ENCODE assay signal across 18 cellular contexts in the genomic region with DNA sequence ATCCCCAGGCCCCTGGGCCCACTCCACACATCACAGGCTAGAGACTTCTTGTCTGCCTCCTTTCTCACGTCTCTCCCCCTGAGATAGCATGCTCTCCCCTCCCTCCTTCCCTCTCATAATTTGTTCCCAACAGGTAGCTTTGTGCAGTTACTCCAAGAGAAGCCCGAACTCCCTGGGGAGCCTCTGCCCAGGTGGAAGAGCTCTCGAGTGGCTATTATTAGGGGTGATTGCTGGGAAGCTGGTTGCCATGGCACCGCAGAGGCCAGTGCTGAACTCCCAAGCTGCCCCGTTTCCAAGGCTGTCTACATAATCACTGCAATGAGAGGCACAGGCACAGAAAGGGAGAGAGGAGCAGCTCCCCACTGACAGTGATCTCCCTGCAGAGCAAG.
A peak's percentile ranks its signal among the peaks of the same experiment; 100 is the strongest.
DNase-seq lines count a peak whose midpoint lies in the region; TF ChIP-seq lines count a peak whose summit lies in the region.
"Had no signal": no experiment of that assay in that cellular context is flagged by ENCODE, and none has a peak within 500 bp of the region (broad histone marks: within the 10 kb centered on the region; RNA-seq: fewer than 3 reads in every experiment).

No MANE protein-coding gene starts in this region.

- DNase-seq in Ammon's horn (ENCODE audit: low spot score): peak; percentile 38
- peak; percentile 61 for DNase-seq in NCI-H1417 treated with DMSO at 0.1 percent for 48 hours (lab: John Stamatoyannopoulos, UW)
- peak; percentile 17 for DNase-seq in NCI-H510A (lab: John Stamatoyannopoulos, UW)
- DNase-seq in uterus: no peak
- DNase-seq in T1000 (lab: John Stamatoyannopoulos, UW): no peak
- DNase-seq in testis: no peak
- no peak for DNase-seq in HAP-1 (ENCODE audit: low spot score in 2 of 2)
- DNase-seq: activated CD8-positive, alpha-beta T cell treated with anti-CD3 and anti-CD28 coated beads, Interleukin-2, amount 10 ng/mL, durations not matched to agents 7 days and 5 days; CD4-positive, alpha-beta memory T cell; colonic mucosa; GF-D8; NCI-H1694; PC-3 had no signal

- in situ Hi-C loops in HAP-1 (cut with MboI; ENCODE audit: low sequenced_read_pairs): no loop called here

- H3K4me3 ChIP-seq in ectodermal cell (ENCODE audit: insufficient read depth, low read depth, low read length) (no peak overlapping the region), uterus (no peak overlapping the region), testis (no peak overlapping the region), HAP-1 (no peak overlapping the region)
- H3K4me3 ChIP-seq: A549, colonic mucosa, K562, prostate gland, suprapubic skin had no signal

- H3K9me3 ChIP-seq in ectodermal cell (ENCODE audit: control insufficient read depth, low read length): no peaks in the 10 kb centered on the region
- H3K9me3 ChIP-seq in uterus: no peaks in the 10 kb centered on the region
- H3K9me3 ChIP-seq in testis: no peaks in the 10 kb centered on the region
- no peaks in the 10 kb centered on the region for H3K9me3 ChIP-seq in HAP-1
- H3K9me3 ChIP-seq: A549, colonic mucosa, prostate gland, suprapubic skin had no signal

- intact Hi-C loops in uterus (cut with DNase I; ENCODE audit: low total_unique reads) (no loop called here), testis (cut with DNase I; ENCODE audit: low total_unique reads) (no loop called here)

- H3K27me3 ChIP-seq in ectodermal cell (ENCODE audit: control insufficient read depth, insufficient read depth, low read length, poor library complexity, severe bottlenecking) (no peaks in the 10 kb centered on the region), uterus (no peaks in the 10 kb centered on the region), testis (no peaks in the 10 kb centered on the region), HAP-1 (ENCODE audit: low read depth) (no peaks in the 10 kb centered on the region)
- H3K27me3 ChIP-seq: colonic mucosa, suprapubic skin had no signal

- peak overlapping the region; percentile 31 for H3K27ac ChIP-seq in ectodermal cell (ENCODE audit: insufficient read depth, low read depth, low read length, poor library complexity, severe bottlenecking)
- H3K27ac ChIP-seq in uterus: no peak overlapping the region
- no peak overlapping the region for H3K27ac ChIP-seq in testis
- H3K27ac ChIP-seq: A549, colonic mucosa, prostate gland, suprapubic skin had no signal

- H3K4me1 ChIP-seq in ectodermal cell (ENCODE audit: control insufficient read depth, insufficient read depth, low read length): peaks cover 16% of the 10 kb centered on the region
- H3K4me1 ChIP-seq in uterus: no peaks in the 10 kb centered on the region
- no peaks in the 10 kb centered on the region for H3K4me1 ChIP-seq in testis
- H3K4me1 ChIP-seq in HAP-1: no peaks in the 10 kb centered on the region
- H3K4me1 ChIP-seq: A549, colonic mucosa, prostate gland, suprapubic skin had no signal

- TF ChIP-seq CTCF in uterus (IDR thresholded peaks at IDR 0.05) (no peak), testis (IDR thresholded peaks at IDR 0.05) (no peak)

- H3K36me3 ChIP-seq in ectodermal cell (ENCODE audit: control insufficient read depth, insufficient read depth, low read length) (no peaks in the 10 kb centered on the region), uterus (no peaks in the 10 kb centered on the region), testis (ENCODE audit: low read depth, missing control alignments) (no peaks in the 10 kb centered on the region), HAP-1 (replicated peaks) (no peaks in the 10 kb centered on the region)
- H3K36me3 ChIP-seq: colonic mucosa, prostate gland, suprapubic skin had no signal

- TF ChIP-seq POLR2A in uterus (IDR thresholded peaks at IDR 0.05) (no peak), testis (IDR thresholded peaks at IDR 0.05) (no peak)

- 42 to 48% methylated on average over 5 of the region's 5 CpGs for WGBS in ectodermal cell, 2 experiments
- WGBS in testis, 2 donors: 46 to 51% methylated on average over 5 of the region's 5 CpGs

Comparison
In these comparisons a context has a peak if more than half of its experiments do, and no peak if none do; other contexts are left out.
1. DNase-seq: peak in Ammon's horn (single experiment), NCI-H1417 treated with DMSO at 0.1 percent for 48 hours (single experiment) and NCI-H510A (single experiment); none in uterus (0 of 2), T1000 (single experiment), testis (single experiment) and HAP-1 (0 of 2).